Comparison of ENCODE assay signal across 1 cellular context in the genomic region with DNA sequence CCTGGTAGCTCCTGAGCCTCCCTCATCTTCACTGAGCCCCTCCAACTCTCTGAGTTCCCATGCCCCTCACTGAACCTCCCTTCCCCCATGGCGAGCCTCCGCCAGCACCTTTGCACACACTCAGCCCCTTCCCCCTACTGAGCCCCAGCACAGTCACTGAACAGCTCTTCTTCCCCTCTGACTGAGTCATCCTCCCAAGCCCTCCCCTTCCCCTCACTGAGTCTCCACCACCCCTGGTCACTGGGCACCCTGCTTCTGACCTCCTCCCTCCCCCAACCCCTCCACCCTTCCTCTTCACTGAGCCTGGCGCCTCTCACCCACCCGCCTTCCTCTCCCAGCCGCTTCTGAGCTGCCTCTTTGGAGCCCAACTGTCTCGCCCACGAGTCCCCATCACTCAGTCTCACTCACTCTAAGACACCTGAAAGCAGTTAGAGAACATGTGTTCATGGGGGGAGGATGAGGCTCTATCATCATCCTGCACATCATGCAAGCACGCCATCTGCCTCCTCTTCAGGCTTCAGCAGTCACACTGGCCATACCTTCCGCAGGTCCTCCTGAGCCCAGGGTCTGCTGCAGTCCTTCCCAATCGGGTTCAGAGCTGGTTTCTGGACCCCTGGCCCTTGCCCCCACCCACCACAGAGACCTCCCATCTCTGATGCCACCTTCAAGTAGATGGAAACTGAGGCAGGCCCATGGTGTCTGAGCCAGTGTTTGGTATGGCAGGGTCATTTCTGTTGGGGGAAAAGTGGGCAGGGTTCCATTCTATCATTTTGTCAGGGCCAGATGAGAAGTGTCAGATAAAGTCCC.
A peak's percentile ranks its signal among the peaks of the same experiment; 100 is the strongest.
TF ChIP-seq lines count a peak whose summit lies in the region.

No MANE protein-coding gene starts in this region.

TF ChIP-seq in HepG2, 621 proteins besides CTCF, POLR2A, EP300 and RAD21 (continued from another document and continues in another):
- TF ChIP-seq, protein P1, sequence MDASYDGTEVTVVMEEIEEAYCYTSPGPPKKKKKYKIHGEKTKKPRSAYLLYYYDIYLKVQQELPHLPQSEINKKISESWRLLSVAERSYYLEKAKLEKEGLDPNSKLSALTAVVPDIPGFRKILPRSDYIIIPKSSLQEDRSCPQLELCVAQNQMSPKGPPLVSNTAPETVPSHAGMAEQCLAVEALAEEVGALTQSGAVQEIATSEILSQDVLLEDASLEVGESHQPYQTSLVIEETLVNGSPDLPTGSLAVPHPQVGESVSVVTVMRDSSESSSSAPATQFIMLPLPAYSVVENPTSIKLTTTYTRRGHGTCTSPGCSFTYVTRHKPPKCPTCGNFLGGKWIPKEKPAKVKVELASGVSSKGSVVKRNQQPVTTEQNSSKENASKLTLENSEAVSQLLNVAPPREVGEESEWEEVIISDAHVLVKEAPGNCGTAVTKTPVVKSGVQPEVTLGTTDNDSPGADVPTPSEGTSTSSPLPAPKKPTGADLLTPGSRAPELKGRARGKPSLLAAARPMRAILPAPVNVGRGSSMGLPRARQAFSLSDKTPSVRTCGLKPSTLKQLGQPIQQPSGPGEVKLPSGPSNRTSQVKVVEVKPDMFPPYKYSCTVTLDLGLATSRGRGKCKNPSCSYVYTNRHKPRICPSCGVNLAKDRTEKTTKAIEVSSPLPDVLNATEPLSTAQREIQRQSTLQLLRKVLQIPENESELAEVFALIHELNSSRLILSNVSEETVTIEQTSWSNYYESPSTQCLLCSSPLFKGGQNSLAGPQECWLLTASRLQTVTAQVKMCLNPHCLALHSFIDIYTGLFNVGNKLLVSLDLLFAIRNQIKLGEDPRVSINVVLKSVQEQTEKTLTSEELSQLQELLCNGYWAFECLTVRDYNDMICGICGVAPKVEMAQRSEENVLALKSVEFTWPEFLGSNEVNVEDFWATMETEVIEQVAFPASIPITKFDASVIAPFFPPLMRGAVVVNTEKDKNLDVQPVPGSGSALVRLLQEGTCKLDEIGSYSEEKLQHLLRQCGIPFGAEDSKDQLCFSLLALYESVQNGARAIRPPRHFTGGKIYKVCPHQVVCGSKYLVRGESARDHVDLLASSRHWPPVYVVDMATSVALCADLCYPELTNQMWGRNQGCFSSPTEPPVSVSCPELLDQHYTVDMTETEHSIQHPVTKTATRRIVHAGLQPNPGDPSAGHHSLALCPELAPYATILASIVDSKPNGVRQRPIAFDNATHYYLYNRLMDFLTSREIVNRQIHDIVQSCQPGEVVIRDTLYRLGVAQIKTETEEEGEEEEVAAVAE (CRISPR knock-in tag; IDR thresholded peaks at IDR 0.05; ENCODE audit: borderline replicate concordance), result no peak
- no peak for TF ChIP-seq ELF4 (CRISPR knock-in tag; IDR thresholded peaks at IDR 0.05; ENCODE audit: borderline replicate concordance)
- no peak for TF ChIP-seq ZNF569 (CRISPR knock-in tag; IDR thresholded peaks at IDR 0.05; ENCODE audit: borderline replicate concordance)
- no peak for TF ChIP-seq ARNT2 (CRISPR knock-in tag; IDR thresholded peaks at IDR 0.05; ENCODE audit: low read depth)
- TF ChIP-seq, protein P2, sequence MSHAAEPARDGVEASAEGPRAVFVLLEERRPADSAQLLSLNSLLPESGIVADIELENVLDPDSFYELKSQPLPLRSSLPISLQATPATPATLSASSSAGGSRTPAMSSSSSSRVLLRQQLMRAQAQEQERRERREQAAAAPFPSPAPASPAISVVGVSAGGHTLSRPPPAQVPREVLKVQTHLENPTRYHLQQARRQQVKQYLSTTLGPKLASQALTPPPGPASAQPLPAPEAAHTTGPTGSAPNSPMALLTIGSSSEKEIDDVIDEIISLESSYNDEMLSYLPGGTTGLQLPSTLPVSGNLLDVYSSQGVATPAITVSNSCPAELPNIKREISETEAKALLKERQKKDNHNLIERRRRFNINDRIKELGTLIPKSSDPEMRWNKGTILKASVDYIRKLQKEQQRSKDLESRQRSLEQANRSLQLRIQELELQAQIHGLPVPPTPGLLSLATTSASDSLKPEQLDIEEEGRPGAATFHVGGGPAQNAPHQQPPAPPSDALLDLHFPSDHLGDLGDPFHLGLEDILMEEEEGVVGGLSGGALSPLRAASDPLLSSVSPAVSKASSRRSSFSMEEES (CRISPR knock-in tag; IDR thresholded peaks at IDR 0.05), result no peak
- TF ChIP-seq, protein P3, sequence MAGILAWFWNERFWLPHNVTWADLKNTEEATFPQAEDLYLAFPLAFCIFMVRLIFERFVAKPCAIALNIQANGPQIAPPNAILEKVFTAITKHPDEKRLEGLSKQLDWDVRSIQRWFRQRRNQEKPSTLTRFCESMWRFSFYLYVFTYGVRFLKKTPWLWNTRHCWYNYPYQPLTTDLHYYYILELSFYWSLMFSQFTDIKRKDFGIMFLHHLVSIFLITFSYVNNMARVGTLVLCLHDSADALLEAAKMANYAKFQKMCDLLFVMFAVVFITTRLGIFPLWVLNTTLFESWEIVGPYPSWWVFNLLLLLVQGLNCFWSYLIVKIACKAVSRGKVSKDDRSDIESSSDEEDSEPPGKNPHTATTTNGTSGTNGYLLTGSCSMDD (CRISPR knock-in tag; IDR thresholded peaks at IDR 0.05), result no peak
- peak; percentile 18; the same call in 1 of the 2 replicates for TF ChIP-seq ZNF143 (CRISPR knock-in tag; IDR thresholded peaks at IDR 0.05)
- TF ChIP-seq ISL2 (CRISPR knock-in tag; IDR thresholded peaks at IDR 0.05), result peak; percentile 32; the same call in 1 of the 2 replicates
- peak; percentile 75; the same call in 1 of the 2 replicates for TF ChIP-seq ZNF788 (CRISPR knock-in tag; IDR thresholded peaks at IDR 0.05; ENCODE audit: borderline replicate concordance)
- 0 out of 2 replicates have a peak, but pooled peaks have one; percentile 20 for TF ChIP-seq ZNF44 (CRISPR knock-in tag; IDR thresholded peaks at IDR 0.05)
- TF ChIP-seq HOXD1 (CRISPR knock-in tag; IDR thresholded peaks at IDR 0.05), result peak; percentile 33; the same call in 1 of the 2 replicates
- TF ChIP-seq, protein P4, sequence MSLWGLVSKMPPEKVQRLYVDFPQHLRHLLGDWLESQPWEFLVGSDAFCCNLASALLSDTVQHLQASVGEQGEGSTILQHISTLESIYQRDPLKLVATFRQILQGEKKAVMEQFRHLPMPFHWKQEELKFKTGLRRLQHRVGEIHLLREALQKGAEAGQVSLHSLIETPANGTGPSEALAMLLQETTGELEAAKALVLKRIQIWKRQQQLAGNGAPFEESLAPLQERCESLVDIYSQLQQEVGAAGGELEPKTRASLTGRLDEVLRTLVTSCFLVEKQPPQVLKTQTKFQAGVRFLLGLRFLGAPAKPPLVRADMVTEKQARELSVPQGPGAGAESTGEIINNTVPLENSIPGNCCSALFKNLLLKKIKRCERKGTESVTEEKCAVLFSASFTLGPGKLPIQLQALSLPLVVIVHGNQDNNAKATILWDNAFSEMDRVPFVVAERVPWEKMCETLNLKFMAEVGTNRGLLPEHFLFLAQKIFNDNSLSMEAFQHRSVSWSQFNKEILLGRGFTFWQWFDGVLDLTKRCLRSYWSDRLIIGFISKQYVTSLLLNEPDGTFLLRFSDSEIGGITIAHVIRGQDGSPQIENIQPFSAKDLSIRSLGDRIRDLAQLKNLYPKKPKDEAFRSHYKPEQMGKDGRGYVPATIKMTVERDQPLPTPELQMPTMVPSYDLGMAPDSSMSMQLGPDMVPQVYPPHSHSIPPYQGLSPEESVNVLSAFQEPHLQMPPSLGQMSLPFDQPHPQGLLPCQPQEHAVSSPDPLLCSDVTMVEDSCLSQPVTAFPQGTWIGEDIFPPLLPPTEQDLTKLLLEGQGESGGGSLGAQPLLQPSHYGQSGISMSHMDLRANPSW (CRISPR knock-in tag; IDR thresholded peaks at IDR 0.05; ENCODE audit: borderline replicate concordance), result no peak
- TF ChIP-seq SMARCE1 (IDR thresholded peaks at IDR 0.05; ENCODE audit: borderline replicate concordance), result no peak
- TF ChIP-seq FOXA1 (IDR thresholded peaks at IDR 0.05), result no peak
- TF ChIP-seq FOXA1 (CRISPR knock-in tag; IDR thresholded peaks at IDR 0.05), result no peak
- TF ChIP-seq PCBP1 (IDR thresholded peaks at IDR 0.05; ENCODE audit: borderline replicate concordance, low read depth, low read length), result 0 out of 2 replicates have a peak, but pooled peaks have one; percentile 69
- no peak for TF ChIP-seq ZNF570 (CRISPR knock-in tag; IDR thresholded peaks at IDR 0.05; ENCODE audit: borderline replicate concordance)
- TF ChIP-seq NONO (IDR thresholded peaks at IDR 0.05), result no peak
- peak; percentile 50 for TF ChIP-seq NONO (CRISPR knock-in tag; conservative IDR thresholded peaks at IDR 0.05)
- TF ChIP-seq KDM3A (CRISPR knock-in tag; IDR thresholded peaks at IDR 0.05; ENCODE audit: low read depth), result no peak
- 0 out of 2 replicates have a peak, but pooled peaks have one; percentile 2 for TF ChIP-seq ZNF3 (CRISPR knock-in tag; IDR thresholded peaks at IDR 0.05)
- no peak for TF ChIP-seq SYNCRIP (IDR thresholded peaks at IDR 0.05; ENCODE audit: insufficient read depth, low read depth, low read length)
- TF ChIP-seq ZNF781 (CRISPR knock-in tag; IDR thresholded peaks at IDR 0.05; ENCODE audit: borderline replicate concordance, not compliant biosample characterization), result no peak
- TF ChIP-seq ZNF12 (CRISPR knock-in tag; IDR thresholded peaks at IDR 0.05), result 0 out of 2 replicates have a peak, but pooled peaks have one; percentile 13
- TF ChIP-seq ZNF432 (CRISPR knock-in tag; IDR thresholded peaks at IDR 0.05; ENCODE audit: borderline replicate concordance), result no peak
- TF ChIP-seq HNRNPL (IDR thresholded peaks at IDR 0.05; ENCODE audit: low read depth, low read length), result peak; percentile 45; the same call in 1 of the 2 replicates
- TF ChIP-seq NFE2L2 (IDR thresholded peaks at IDR 0.05; ENCODE audit: low read length), result peak; percentile 45; the same call in 1 of the 2 replicates
- TF ChIP-seq, protein P5, sequence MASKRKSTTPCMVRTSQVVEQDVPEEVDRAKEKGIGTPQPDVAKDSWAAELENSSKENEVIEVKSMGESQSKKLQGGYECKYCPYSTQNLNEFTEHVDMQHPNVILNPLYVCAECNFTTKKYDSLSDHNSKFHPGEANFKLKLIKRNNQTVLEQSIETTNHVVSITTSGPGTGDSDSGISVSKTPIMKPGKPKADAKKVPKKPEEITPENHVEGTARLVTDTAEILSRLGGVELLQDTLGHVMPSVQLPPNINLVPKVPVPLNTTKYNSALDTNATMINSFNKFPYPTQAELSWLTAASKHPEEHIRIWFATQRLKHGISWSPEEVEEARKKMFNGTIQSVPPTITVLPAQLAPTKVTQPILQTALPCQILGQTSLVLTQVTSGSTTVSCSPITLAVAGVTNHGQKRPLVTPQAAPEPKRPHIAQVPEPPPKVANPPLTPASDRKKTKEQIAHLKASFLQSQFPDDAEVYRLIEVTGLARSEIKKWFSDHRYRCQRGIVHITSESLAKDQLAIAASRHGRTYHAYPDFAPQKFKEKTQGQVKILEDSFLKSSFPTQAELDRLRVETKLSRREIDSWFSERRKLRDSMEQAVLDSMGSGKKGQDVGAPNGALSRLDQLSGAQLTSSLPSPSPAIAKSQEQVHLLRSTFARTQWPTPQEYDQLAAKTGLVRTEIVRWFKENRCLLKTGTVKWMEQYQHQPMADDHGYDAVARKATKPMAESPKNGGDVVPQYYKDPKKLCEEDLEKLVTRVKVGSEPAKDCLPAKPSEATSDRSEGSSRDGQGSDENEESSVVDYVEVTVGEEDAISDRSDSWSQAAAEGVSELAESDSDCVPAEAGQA (IDR thresholded peaks at IDR 0.05; ENCODE audit: low read depth), result no peak
- TF ChIP-seq, protein P5 (CRISPR knock-in tag; IDR thresholded peaks at IDR 0.05; ENCODE audit: borderline replicate concordance), result no peak
- TF ChIP-seq NR2F1 (CRISPR knock-in tag; IDR thresholded peaks at IDR 0.05), result peak in 1 of 2 experiments; percentile 12; a peak in 1 of 4 replicates
- no peak for TF ChIP-seq SCMH1 (CRISPR knock-in tag; IDR thresholded peaks at IDR 0.05; ENCODE audit: borderline replicate concordance)
- TF ChIP-seq, protein P6, sequence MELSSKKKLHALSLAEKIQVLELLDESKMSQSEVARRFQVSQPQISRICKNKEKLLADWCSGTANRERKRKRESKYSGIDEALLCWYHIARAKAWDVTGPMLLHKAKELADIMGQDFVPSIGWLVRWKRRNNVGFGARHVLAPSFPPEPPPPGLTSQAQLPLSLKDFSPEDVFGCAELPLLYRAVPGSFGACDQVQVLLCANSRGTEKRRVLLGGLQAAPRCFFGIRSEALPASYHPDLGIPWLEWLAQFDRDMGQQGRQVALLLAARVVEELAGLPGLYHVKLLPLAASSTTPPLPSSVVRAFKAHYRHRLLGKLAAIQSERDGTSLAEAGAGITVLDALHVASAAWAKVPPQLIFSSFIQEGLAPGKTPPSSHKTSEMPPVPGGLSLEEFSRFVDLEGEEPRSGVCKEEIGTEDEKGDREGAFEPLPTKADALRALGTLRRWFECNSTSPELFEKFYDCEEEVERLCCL (CRISPR knock-in tag; IDR thresholded peaks at IDR 0.05; ENCODE audit: borderline replicate concordance), result no peak
- TF ChIP-seq ZMYM2 (CRISPR knock-in tag; IDR thresholded peaks at IDR 0.05), result no peak; the same call in 1 of the 2 replicates
- TF ChIP-seq ZNF556 (CRISPR knock-in tag; IDR thresholded peaks at IDR 0.05; ENCODE audit: borderline replicate concordance), result peak; percentile 43; the same call in 1 of the 2 replicates
- no peak for TF ChIP-seq FOXC1 (CRISPR knock-in tag; IDR thresholded peaks at IDR 0.05; ENCODE audit: borderline replicate concordance)
